8 cellular contexts compared by ENCODE assay signal in the genomic region with DNA sequence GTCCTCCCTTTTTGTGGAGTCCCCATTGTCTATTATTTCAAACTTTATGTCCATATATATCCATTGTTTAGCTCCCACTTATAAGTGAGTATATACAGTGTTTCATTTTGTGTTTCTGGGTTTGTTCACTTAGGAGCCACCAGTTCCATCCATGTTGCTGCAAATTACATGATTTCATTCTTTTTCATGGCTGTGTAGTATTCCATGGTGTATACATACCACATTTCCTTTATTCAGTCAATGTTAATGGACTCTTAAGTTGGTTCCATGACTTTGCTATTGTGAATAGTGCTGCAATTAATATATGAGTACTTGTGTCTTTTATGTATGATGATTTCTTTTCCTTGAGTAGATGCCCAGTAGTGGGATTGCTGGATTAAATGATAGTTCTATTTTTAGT.
"Had no signal": no experiment of that assay in that cellular context is flagged by ENCODE, and none has a peak within 500 bp of the region (broad histone marks: within the 10 kb centered on the region; RNA-seq: fewer than 3 reads in every experiment).

No MANE protein-coding gene starts in this region.

- H3K36me3 ChIP-seq: HAP-1 had no signal

- H2AFZ ChIP-seq: GM23248 had no signal

- ATAC-seq: HCT116 had no signal

- H3K9me3 ChIP-seq: HAP-1 had no signal

- H3K27ac ChIP-seq: GM23248 had no signal

- H3K4me1 ChIP-seq: HAP-1 had no signal

- H3K4me3 ChIP-seq: GM23248, HAP-1 had no signal

- DNase-seq: GM23248, GOT3, H7, IMR-90, KBM-7 had no signal

- FAIRE-seq: HTR-8/SVneo had no signal

- H3K9ac ChIP-seq: GM23248 had no signal
